ENCODE assay signal across 8 cellular contexts in genomic region chr18:35343936-35344735, GRCh38. TPM values are rescaled to one million over a fixed set of nuclear protein-coding genes. Genes with fewer than 3 reads are reported as not detected.
DNase-seq lines count a peak whose midpoint lies in the region; ATAC-seq and TF ChIP-seq lines count a peak whose summit lies in the region.

TSS of gene ZNF24 (minus strand) at chr18:35344420. CDS start at chr18:35340650, 3,770 bp downstream.

- TF ChIP-seq CTCF in BE2C (IDR thresholded peaks at IDR 0.05; ENCODE audit: low read depth, low read length) (no peak), colonic mucosa (IDR thresholded peaks at IDR 0.05) (no peak)

- ATAC-seq in HG03460 (IDR thresholded peaks at IDR 0.05; ENCODE audit: unreplicated experiment): peak; percentile 90

- H3K4me1 ChIP-seq in BE2C: no peaks in the 10 kb centered on the region
- no peaks in the 10 kb centered on the region for H3K4me1 ChIP-seq in colonic mucosa

- H3K27me3 ChIP-seq in BE2C (no peaks in the 10 kb centered on the region), colonic mucosa (no peaks in the 10 kb centered on the region), layer of hippocampus (ENCODE audit: control insufficient read depth, insufficient read depth, low read length) (no peaks in the 10 kb centered on the region)

- intact Hi-C loops in colonic mucosa (cut with DNase I): loop anchor here (5.0 kb wide), 1 partner anchor 102 kb away; the partner anchor contains the start of gene ZNF397

- peak within 1 kb of the TSS; percentile 97 for H3K27ac ChIP-seq in colonic mucosa
- H3K27ac ChIP-seq in layer of hippocampus (ENCODE audit: low read depth, low read length): peak within 1 kb of the TSS; percentile 98

- H3K4me3 ChIP-seq in BE2C (ENCODE audit: low read depth, low read length) (peak within 1 kb of the TSS; percentile 77), colonic mucosa (peak within 1 kb of the TSS; percentile 92)

- DNase-seq in BE2C (peak; percentile 92), GM19240 (ENCODE audit: insufficient read length, low spot score) (peak; percentile 89), NCI-H526 (lab: John Stamatoyannopoulos, UW) (peak; percentile 76 to 94), colonic mucosa (peak; percentile 98)
- DNase-seq in activated CD4-positive, alpha-beta T cell treated with anti-CD3 and anti-CD28 coated beads for 48 hours: peak; percentile 94
- DNase-seq in stimulated activated CD4-positive, alpha-beta T cell treated with anti-CD3 and anti-CD28 coated beads, Interleukin-1b, Interleukin-23, amount 100 ng/mL, for 4 hours (ENCODE audit: low read depth in 2 of 2): peak; percentile 87 to 93

- H3K9me3 ChIP-seq in BE2C: no peaks in the 10 kb centered on the region
- H3K9me3 ChIP-seq in colonic mucosa: no peaks in the 10 kb centered on the region

- peaks cover 13% of the 10 kb centered on the region for H3K36me3 ChIP-seq in BE2C
- H3K36me3 ChIP-seq in colonic mucosa: peaks cover 3% of the 10 kb centered on the region

- H3K9ac ChIP-seq in colonic mucosa (ENCODE audit: low read depth in 2 of 2, low read length in 2 of 2): peak within 1 kb of the TSS; percentile 83 to 94

RNA-seq across cellular contexts. Expression of gene ZNF24, which starts in this region (rescaled TPM):
- polyA plus RNA-seq in BE2C (2012; ENCODE audit: insufficient read depth, insufficient read length, low read depth): 29.7 TPM
- total RNA-seq in colonic mucosa: 10 to 100 TPM; 49.1 to 55.5 TPM

Comparison
In these comparisons a context has a peak if more than half of its experiments do, and no peak if none do; other contexts are left out.
1. Peak in every context shown above with its lines: DNase-seq, ATAC-seq, H3K4me3 ChIP-seq and H3K27ac ChIP-seq.